ENCODE assay signal across 9 cellular contexts in the genomic region with DNA sequence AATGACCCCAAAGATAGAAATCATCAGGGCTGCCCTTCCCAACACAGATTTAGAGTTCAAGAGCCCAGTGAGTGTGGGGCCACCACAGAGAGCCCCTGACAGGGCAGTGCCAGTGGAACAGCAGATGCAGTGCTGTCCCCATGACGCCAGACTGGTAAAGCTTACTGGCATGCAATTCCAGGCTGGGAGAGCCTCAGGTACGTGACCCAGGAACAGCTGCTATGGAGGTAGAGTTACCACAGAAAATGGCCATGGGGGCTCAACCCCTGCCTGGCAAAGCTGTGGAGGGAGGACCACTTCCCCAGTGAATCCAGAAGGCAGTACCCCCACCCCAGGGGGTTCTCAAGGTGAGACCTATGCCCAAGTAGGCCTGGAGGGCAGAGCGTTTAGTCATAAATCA.
"Had no signal": no experiment of that assay in that cellular context is flagged by ENCODE, and none has a peak within 500 bp of the region (broad histone marks: within the 10 kb centered on the region; RNA-seq: fewer than 3 reads in every experiment).

No MANE protein-coding gene starts in this region.

- H2AFZ ChIP-seq: GM23248, GM23338 had no signal

- H3K4me3 Mint-ChIP-seq: GM23338, H9, HFFc6 had no signal

- H3K27ac ChIP-seq: GM23248 had no signal

- DNase-seq: GM23248, GOT3, H7, H9, HCEC 1CT, HFFc6 had no signal

- H3K4me1 Mint-ChIP-seq: GM23338 had no signal

- H3K9me3 ChIP-seq: HAP-1 had no signal

- ATAC-seq: GM23338, HCT116 had no signal

- H3K4me1 ChIP-seq: HAP-1 had no signal

- H3K36me3 ChIP-seq: HAP-1 had no signal

- H3K9ac ChIP-seq: GM23248 had no signal

- H3K4me3 ChIP-seq: GM23248, GM23338, HAP-1 had no signal

- H3K27ac Mint-ChIP-seq: GM23338, H9, HFFc6 had no signal

- H3K4me2 ChIP-seq: GM23338 had no signal

- H3K9me3 Mint-ChIP-seq: HFFc6 had no signal
